ENCODE assay signal across 1 cellular context in the genomic region with DNA sequence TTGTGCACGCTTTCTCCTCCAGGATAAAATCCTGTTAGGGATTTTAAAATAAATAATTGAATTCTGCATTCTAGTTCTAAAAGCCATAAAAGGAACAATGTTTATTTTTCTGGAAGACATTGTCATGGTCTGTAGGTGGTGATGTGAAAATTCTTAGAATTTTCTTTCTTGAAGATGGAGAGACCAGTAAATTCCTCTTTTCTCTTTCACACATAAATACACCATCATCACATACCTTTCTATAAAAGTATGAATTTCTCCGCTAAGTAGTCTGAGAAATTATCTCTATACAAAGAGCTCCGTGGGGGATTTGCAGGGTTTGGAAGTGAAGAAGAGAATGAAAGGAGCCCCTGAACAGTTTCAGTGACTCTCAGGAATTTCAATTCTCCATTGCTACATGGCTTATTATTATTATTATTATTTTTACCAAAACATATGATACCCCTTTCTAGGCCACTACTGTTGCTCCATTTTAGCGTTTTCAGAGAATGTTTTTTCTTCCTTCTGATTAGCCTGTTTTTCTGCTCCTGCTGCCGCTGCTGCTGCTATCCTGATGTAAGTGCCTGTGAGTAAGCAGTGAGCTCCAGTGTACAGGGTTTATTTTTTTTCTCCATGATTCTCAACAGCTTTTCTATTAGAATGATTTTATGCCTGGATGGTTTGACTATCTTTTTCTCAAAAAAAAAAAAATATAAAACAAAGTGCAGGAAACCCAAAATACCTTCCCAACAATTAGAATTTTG.
TF ChIP-seq lines count a peak whose summit lies in the region.

No MANE protein-coding gene starts in this region.

TF ChIP-seq in IMR-90, 13 proteins besides CTCF, POLR2A, EP300 and RAD21 (continued from another document):
- TF ChIP-seq MXI1 (IDR thresholded peaks at IDR 0.05; ENCODE audit: borderline replicate concordance, low read depth, low read length), result no peak
- TF ChIP-seq NFE2L2 (IDR thresholded peaks at IDR 0.05; ENCODE audit: low read depth, low read length), result no peak
- TF ChIP-seq RCOR1 (IDR thresholded peaks at IDR 0.05; ENCODE audit: insufficient replicate concordance, low read length), result no peak
- no peak for TF ChIP-seq SMC3 (IDR thresholded peaks at IDR 0.05; ENCODE audit: low read depth, low read length)
